ENCODE assay signal across 11 cellular contexts in the genomic region with DNA sequence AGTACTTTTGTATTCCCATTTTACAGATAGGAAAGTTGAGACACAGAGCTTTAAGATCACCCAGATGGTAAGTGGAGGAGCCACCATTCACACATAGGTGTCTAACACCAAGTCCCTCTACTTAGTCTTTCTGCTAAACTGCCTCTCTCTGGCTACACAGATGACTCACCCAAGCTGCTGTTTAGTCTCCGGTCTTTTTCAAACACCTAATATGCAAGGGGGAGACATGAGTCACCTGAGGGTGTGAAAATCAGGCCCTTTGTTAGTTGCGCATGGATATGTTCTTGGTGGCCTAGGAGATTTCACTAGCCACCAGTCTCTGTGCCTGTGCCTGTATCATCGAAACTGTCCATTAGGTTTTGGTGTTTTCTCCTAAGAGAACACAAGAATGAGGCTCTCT.
DNase-seq lines count a peak whose midpoint lies in the region; ATAC-seq, FAIRE-seq and TF ChIP-seq lines count a peak whose summit lies in the region.
"Had no signal": no experiment of that assay in that cellular context is flagged by ENCODE, and none has a peak within 500 bp of the region (broad histone marks: within the 10 kb centered on the region; RNA-seq: fewer than 3 reads in every experiment).

No MANE protein-coding gene starts in this region.

- no peak overlapping the region for H3K9ac ChIP-seq in neuronal stem cell (ENCODE audit: low read depth, low read length, poor library complexity)

- WGBS in neuronal stem cell (ENCODE audit: extremely low coverage in 2 of 2, insufficient read length in 2 of 2, insufficient replicate concordance in 1 of 2), 2 donors = no CpG with 5 or more reads among the region's 3 CpGs

- ATAC-seq in GM18519 (IDR thresholded peaks at IDR 0.05; ENCODE audit: low FRiP score, unreplicated experiment) (peak; percentile 58), HG03520 (IDR thresholded peaks at IDR 0.05; ENCODE audit: unreplicated experiment) (peak; percentile 72)

- peaks cover 1 to 6% of the 10 kb centered on the region in 2 donors for H3K4me1 ChIP-seq in neuronal stem cell (ENCODE audit: control insufficient read depth in 2 of 2, insufficient read depth in 1 of 2, low read depth in 1 of 2, low read length in 2 of 2)

- no peaks in the 10 kb centered on the region for H3K9me3 ChIP-seq in neuronal stem cell (replicated peaks in 1 of 2; ENCODE audit: control insufficient read depth in 2 of 2, insufficient read depth in 1 of 2, low read depth in 1 of 2, low read length in 2 of 2)

- DNase-seq in bronchial epithelial cell (ENCODE audit: low read depth) (peak; percentile 96), neuronal stem cell (ENCODE audit: low spot score) (no peak), activated gamma-delta T cell (lab: John Stamatoyannopoulos, UW) (no peak), T1000 (lab: John Stamatoyannopoulos, UW) (no peak), NCI-H510A treated with DMSO at 0.1 percent for 48 hours (lab: John Stamatoyannopoulos, UW) (no peak), pons (ENCODE audit: low spot score) (no peak)
- DNase-seq: activated naive CD4-positive, alpha-beta T cell treated with Interleukin-2 at 50 U/mL for 16 hours; effector CD8-positive, alpha-beta T cell; NCI-H2029 had no signal

- H3K4me3 ChIP-seq in bronchial epithelial cell (ENCODE audit: low read depth, low read length) (no peak overlapping the region), neuronal stem cell (ENCODE audit: low read length in 2 of 2) (no peak overlapping the region)

- H3K27ac ChIP-seq in neuronal stem cell (replicated peaks; ENCODE audit: low read length) = no peak overlapping the region

- H4K91ac ChIP-seq in neuronal stem cell (ENCODE audit: low read depth, low read length, poor library complexity) = no peak overlapping the region

- H3K27me3 ChIP-seq in bronchial epithelial cell (ENCODE audit: control insufficient read depth, insufficient read depth, low read length) (no peaks in the 10 kb centered on the region), neuronal stem cell (ENCODE audit: control insufficient read depth in 3 of 3, insufficient read depth in 3 of 3, low read depth in 1 of 3, low read length in 3 of 3) (no peaks in the 10 kb centered on the region)

- peak overlapping the region; percentile 13 for H2AFZ ChIP-seq in neuronal stem cell (ENCODE audit: low read length)

- no peak overlapping the region for H3K23ac ChIP-seq in neuronal stem cell (ENCODE audit: low read depth, low read length, poor library complexity)

- no peak overlapping the region for H2BK5ac ChIP-seq in neuronal stem cell (ENCODE audit: low read length)

- H2BK120ac ChIP-seq in neuronal stem cell (ENCODE audit: low read depth, low read length) = no peak overlapping the region

- no peak overlapping the region for H4K8ac ChIP-seq in neuronal stem cell (ENCODE audit: low read depth, low read length)

- TF ChIP-seq CTCF in bronchial epithelial cell (IDR thresholded peaks at IDR 0.05; ENCODE audit: insufficient read depth, low read length, severe bottlenecking) = no peak

- H3K36me3 ChIP-seq in bronchial epithelial cell (ENCODE audit: control insufficient read depth, insufficient read depth, low read length) (no peaks in the 10 kb centered on the region), neuronal stem cell (replicated peaks in 1 of 2; ENCODE audit: control insufficient read depth in 2 of 2, insufficient read depth in 2 of 2, low read length in 2 of 2) (no peaks in the 10 kb centered on the region)

- H3K79me1 ChIP-seq in neuronal stem cell (ENCODE audit: low read depth, low read length) = no peaks in the 10 kb centered on the region

- FAIRE-seq in bronchial epithelial cell (lab: Jason Lieb, UNC) = peak; percentile 40

- H3K18ac ChIP-seq in neuronal stem cell (ENCODE audit: low read length) = no peak overlapping the region

- H2BK15ac ChIP-seq in neuronal stem cell (ENCODE audit: low read length) = no peak overlapping the region

- no peak overlapping the region for H3K14ac ChIP-seq in neuronal stem cell (ENCODE audit: low read length)

- H3K4ac ChIP-seq in neuronal stem cell (ENCODE audit: low read length) = no peak overlapping the region

- H2BK12ac ChIP-seq in neuronal stem cell (ENCODE audit: low read length) = no peak overlapping the region

- H3K4me2 ChIP-seq in neuronal stem cell (ENCODE audit: insufficient read depth, low read length, poor library complexity, severe bottlenecking) = no peak overlapping the region

- H2AK5ac ChIP-seq in neuronal stem cell (ENCODE audit: low read depth, low read length) = no peak overlapping the region
